Comparison of ENCODE assay signal across 1 cellular context in genomic region chr19:38374332-38375097, GRCh38.
TF ChIP-seq lines count a peak whose summit lies in the region.

Gene PSMD8, plus strand, starts transcription at chr19:38374571. Its CDS starts 31 bp downstream, at chr19:38374602.

TF ChIP-seq in HepG2, 621 proteins besides CTCF, POLR2A, EP300 and RAD21 (continued from another document and continues in another):
- TF ChIP-seq, protein P1, sequence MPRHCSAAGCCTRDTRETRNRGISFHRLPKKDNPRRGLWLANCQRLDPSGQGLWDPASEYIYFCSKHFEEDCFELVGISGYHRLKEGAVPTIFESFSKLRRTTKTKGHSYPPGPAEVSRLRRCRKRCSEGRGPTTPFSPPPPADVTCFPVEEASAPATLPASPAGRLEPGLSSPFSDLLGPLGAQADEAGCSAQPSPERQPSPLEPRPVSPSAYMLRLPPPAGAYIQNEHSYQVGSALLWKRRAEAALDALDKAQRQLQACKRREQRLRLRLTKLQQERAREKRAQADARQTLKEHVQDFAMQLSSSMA (CRISPR knock-in tag; IDR thresholded peaks at IDR 0.05) = peak; percentile 84; the same call in 1 of the 2 replicates
- TF ChIP-seq ZNF160 (CRISPR knock-in tag; IDR thresholded peaks at IDR 0.05) (peak; percentile 73; the same call in 1 of the 2 replicates), FOXP1 (IDR thresholded peaks at IDR 0.05) (no peak), FOXP1 (CRISPR knock-in tag; IDR thresholded peaks at IDR 0.05) (no peak), SP4 (CRISPR knock-in tag; IDR thresholded peaks at IDR 0.05) (peak; percentile 93), ZNF839 (CRISPR knock-in tag; IDR thresholded peaks at IDR 0.05; ENCODE audit: borderline replicate concordance) (0 out of 2 replicates have a peak, but pooled peaks have one; percentile 25), ZNF20 (CRISPR knock-in tag; IDR thresholded peaks at IDR 0.05) (no peak), POLR2AphosphoS5 (IDR thresholded peaks at IDR 0.05; ENCODE audit: low read depth, low read length) (peak; percentile 88), HOMEZ (CRISPR knock-in tag; IDR thresholded peaks at IDR 0.05; ENCODE audit: low read depth) (no peak), PHF20 (CRISPR knock-in tag; IDR thresholded peaks at IDR 0.05) (peak; percentile 83), ARNT (IDR thresholded peaks at IDR 0.05) (no peak), CCAR2 (optimal IDR thresholded peaks at IDR 0.05; ENCODE audit: low read depth, low read length) (no peak), PAF1 (CRISPR knock-in tag; IDR thresholded peaks at IDR 0.05) (no peak), HIVEP1 (CRISPR knock-in tag; IDR thresholded peaks at IDR 0.05) (peak; percentile 70; the same call in 1 of the 2 replicates), CEBPZ (IDR thresholded peaks at IDR 0.05; ENCODE audit: low read length) (no peak), IRX3 (CRISPR knock-in tag; IDR thresholded peaks at IDR 0.05; ENCODE audit: borderline replicate concordance, low read depth) (no peak), ZNF768 (CRISPR knock-in tag; IDR thresholded peaks at IDR 0.05) (peak; percentile 77; the same call in 1 of the 2 replicates), ZSCAN29 (CRISPR knock-in tag; conservative IDR thresholded peaks at IDR 0.05) (peak; percentile 94), NFATC3 (CRISPR knock-in tag; IDR thresholded peaks at IDR 0.05) (peak; percentile 93; the same call in 1 of the 2 replicates), MLLT10 (CRISPR knock-in tag; IDR thresholded peaks at IDR 0.05) (no peak), HOXA9 (CRISPR knock-in tag; IDR thresholded peaks at IDR 0.05; ENCODE audit: borderline replicate concordance) (peak; percentile 71; the same call in 1 of the 2 replicates), ZNF33B (CRISPR knock-in tag; IDR thresholded peaks at IDR 0.05) (no peak), CBFB (CRISPR knock-in tag; IDR thresholded peaks at IDR 0.05) (0 out of 2 replicates have a peak, but pooled peaks have one; percentile 57), SP140L (CRISPR knock-in tag; IDR thresholded peaks at IDR 0.05; ENCODE audit: borderline replicate concordance) (0 out of 2 replicates have a peak, but pooled peaks have one; percentile 31), PAWR (CRISPR knock-in tag; IDR thresholded peaks at IDR 0.05; ENCODE audit: borderline replicate concordance) (peak; percentile 84; the same call in 1 of the 2 replicates), ZNF264 (CRISPR knock-in tag; IDR thresholded peaks at IDR 0.05) (no peak), E2F2 (CRISPR knock-in tag; IDR thresholded peaks at IDR 0.05; ENCODE audit: borderline replicate concordance) (no peak; the same call in 1 of the 2 replicates), ZNF446 (CRISPR knock-in tag; IDR thresholded peaks at IDR 0.05) (no peak), ZBTB25 (CRISPR knock-in tag; IDR thresholded peaks at IDR 0.05) (no peak; the same call in 1 of the 2 replicates), HMG20B (CRISPR knock-in tag; conservative IDR thresholded peaks at IDR 0.05) (0 out of 2 replicates have a peak, but pooled peaks have one; percentile 47), PITX1 (CRISPR knock-in tag; IDR thresholded peaks at IDR 0.05) (peak; percentile 49; the same call in 1 of the 2 replicates), ZZZ3 (CRISPR knock-in tag; IDR thresholded peaks at IDR 0.05; ENCODE audit: borderline replicate concordance) (no peak; the same call in 1 of the 2 replicates), DMAP1 (CRISPR knock-in tag; IDR thresholded peaks at IDR 0.05) (peak; percentile 87), CREM (IDR thresholded peaks at IDR 0.05) (peak; percentile 93), CREM (CRISPR knock-in tag; IDR thresholded peaks at IDR 0.05) (0 out of 2 replicates have a peak, but pooled peaks have one; percentile 28), ZFYVE20 (CRISPR knock-in tag; IDR thresholded peaks at IDR 0.05; ENCODE audit: borderline replicate concordance, low read depth) (peak; percentile 92; the same call in 1 of the 2 replicates), ZBTB38 (CRISPR knock-in tag; IDR thresholded peaks at IDR 0.05) (peak; percentile 81; the same call in 1 of the 2 replicates), ZNF468 (CRISPR knock-in tag; IDR thresholded peaks at IDR 0.05) (no peak), XRCC5 (optimal IDR thresholded peaks at IDR 0.05; ENCODE audit: low read length) (peak; percentile 21), HNF4G (IDR thresholded peaks at IDR 0.05; ENCODE audit: borderline replicate concordance, low read depth, low read length) (no peak), HNF4G (CRISPR knock-in tag; IDR thresholded peaks at IDR 0.05; ENCODE audit: borderline replicate concordance, low read depth) (no peak; the same call in 1 of the 2 replicates), NCOA5 (CRISPR knock-in tag; IDR thresholded peaks at IDR 0.05) (no peak)
- TF ChIP-seq, protein P2, sequence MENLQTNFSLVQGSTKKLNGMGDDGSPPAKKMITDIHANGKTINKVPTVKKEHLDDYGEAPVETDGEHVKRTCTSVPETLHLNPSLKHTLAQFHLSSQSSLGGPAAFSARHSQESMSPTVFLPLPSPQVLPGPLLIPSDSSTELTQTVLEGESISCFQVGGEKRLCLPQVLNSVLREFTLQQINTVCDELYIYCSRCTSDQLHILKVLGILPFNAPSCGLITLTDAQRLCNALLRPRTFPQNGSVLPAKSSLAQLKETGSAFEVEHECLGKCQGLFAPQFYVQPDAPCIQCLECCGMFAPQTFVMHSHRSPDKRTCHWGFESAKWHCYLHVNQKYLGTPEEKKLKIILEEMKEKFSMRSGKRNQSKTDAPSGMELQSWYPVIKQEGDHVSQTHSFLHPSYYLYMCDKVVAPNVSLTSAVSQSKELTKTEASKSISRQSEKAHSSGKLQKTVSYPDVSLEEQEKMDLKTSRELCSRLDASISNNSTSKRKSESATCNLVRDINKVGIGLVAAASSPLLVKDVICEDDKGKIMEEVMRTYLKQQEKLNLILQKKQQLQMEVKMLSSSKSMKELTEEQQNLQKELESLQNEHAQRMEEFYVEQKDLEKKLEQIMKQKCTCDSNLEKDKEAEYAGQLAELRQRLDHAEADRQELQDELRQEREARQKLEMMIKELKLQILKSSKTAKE (CRISPR knock-in tag; IDR thresholded peaks at IDR 0.05; ENCODE audit: borderline replicate concordance) = no peak
- TF ChIP-seq, protein P3, sequence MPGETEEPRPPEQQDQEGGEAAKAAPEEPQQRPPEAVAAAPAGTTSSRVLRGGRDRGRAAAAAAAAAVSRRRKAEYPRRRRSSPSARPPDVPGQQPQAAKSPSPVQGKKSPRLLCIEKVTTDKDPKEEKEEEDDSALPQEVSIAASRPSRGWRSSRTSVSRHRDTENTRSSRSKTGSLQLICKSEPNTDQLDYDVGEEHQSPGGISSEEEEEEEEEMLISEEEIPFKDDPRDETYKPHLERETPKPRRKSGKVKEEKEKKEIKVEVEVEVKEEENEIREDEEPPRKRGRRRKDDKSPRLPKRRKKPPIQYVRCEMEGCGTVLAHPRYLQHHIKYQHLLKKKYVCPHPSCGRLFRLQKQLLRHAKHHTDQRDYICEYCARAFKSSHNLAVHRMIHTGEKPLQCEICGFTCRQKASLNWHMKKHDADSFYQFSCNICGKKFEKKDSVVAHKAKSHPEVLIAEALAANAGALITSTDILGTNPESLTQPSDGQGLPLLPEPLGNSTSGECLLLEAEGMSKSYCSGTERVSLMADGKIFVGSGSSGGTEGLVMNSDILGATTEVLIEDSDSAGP (CRISPR knock-in tag; IDR thresholded peaks at IDR 0.05; ENCODE audit: borderline replicate concordance) = peak; percentile 91; the same call in 1 of the 2 replicates
- TF ChIP-seq, protein P4, sequence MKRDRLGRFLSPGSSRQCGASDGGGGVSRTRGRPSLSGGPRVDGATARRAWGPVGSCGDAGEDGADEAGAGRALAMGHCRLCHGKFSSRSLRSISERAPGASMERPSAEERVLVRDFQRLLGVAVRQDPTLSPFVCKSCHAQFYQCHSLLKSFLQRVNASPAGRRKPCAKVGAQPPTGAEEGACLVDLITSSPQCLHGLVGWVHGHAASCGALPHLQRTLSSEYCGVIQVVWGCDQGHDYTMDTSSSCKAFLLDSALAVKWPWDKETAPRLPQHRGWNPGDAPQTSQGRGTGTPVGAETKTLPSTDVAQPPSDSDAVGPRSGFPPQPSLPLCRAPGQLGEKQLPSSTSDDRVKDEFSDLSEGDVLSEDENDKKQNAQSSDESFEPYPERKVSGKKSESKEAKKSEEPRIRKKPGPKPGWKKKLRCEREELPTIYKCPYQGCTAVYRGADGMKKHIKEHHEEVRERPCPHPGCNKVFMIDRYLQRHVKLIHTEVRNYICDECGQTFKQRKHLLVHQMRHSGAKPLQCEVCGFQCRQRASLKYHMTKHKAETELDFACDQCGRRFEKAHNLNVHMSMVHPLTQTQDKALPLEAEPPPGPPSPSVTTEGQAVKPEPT (CRISPR knock-in tag; IDR thresholded peaks at IDR 0.05; ENCODE audit: low read depth) = peak; percentile 90
- TF ChIP-seq, protein P5, sequence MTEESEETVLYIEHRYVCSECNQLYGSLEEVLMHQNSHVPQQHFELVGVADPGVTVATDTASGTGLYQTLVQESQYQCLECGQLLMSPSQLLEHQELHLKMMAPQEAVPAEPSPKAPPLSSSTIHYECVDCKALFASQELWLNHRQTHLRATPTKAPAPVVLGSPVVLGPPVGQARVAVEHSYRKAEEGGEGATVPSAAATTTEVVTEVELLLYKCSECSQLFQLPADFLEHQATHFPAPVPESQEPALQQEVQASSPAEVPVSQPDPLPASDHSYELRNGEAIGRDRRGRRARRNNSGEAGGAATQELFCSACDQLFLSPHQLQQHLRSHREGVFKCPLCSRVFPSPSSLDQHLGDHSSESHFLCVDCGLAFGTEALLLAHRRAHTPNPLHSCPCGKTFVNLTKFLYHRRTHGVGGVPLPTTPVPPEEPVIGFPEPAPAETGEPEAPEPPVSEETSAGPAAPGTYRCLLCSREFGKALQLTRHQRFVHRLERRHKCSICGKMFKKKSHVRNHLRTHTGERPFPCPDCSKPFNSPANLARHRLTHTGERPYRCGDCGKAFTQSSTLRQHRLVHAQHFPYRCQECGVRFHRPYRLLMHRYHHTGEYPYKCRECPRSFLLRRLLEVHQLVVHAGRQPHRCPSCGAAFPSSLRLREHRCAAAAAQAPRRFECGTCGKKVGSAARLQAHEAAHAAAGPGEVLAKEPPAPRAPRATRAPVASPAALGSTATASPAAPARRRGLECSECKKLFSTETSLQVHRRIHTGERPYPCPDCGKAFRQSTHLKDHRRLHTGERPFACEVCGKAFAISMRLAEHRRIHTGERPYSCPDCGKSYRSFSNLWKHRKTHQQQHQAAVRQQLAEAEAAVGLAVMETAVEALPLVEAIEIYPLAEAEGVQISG (CRISPR knock-in tag; IDR thresholded peaks at IDR 0.05) = peak; percentile 85
- TF ChIP-seq, protein P6, sequence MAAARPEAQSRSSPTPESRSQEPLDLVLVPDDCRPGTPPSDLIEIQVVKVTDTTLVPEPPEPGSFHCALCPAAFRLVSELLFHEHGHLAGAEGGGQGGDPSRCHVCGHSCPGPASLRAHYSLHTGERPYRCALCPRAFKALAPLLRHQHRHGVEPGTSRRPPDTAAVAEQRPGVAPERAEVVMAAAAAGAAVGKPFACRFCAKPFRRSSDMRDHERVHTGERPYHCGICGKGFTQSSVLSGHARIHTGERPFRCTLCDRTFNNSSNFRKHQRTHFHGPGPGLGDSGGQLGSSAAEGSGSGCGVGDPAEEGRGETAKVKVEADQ (CRISPR knock-in tag; IDR thresholded peaks at IDR 0.05; ENCODE audit: borderline replicate concordance) = peak; percentile 34; the same call in 1 of the 2 replicates
